24 cellular contexts compared by ENCODE assay signal in the genomic region with DNA sequence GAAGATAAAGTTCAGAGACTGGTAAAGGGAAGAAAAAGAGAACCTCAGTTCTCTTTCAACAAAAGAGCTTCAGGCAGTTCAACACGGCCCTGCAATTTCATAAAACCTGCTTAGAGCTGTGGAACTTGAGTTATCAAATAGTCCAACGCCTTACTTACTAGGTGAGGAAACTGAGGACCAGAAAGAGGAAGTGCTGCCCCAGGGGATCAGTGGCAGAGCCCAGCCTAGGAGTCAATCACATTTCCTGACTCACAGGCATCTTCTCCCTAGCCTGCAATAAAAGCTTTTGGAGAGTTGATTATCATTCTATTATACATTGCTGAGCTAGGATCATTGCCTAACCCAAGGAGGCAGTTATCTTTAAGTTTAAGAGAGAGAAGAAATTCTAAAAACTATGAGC.
DNase-seq lines count a peak whose midpoint lies in the region; ATAC-seq, FAIRE-seq and TF ChIP-seq lines count a peak whose summit lies in the region.
"Had no signal": no experiment of that assay in that cellular context is flagged by ENCODE, and none has a peak within 500 bp of the region (broad histone marks: within the 10 kb centered on the region; RNA-seq: fewer than 3 reads in every experiment).

No MANE protein-coding gene starts in this region.

- no peak overlapping the region for H3K27ac Mint-ChIP-seq in activated CD4-positive, alpha-beta T cell treated with anti-CD3 and anti-CD28 coated beads, Interleukin-2, amount 10 ng/mL, durations not matched to agents 24 days and 14 days
- no peak overlapping the region for H3K27ac Mint-ChIP-seq in activated CD4-positive, alpha-beta T cell treated with anti-CD3 and anti-CD28 coated beads, Interleukin-2, amount 10 ng/mL, durations not matched to agents 7 days and 5 days
- H3K27ac Mint-ChIP-seq: CD4-positive, CD25-positive, alpha-beta regulatory T cell; CD8-positive, alpha-beta memory T cell; IgD-negative memory B cell had no signal

- H3K9ac ChIP-seq in GM12878 (ENCODE audit: control insufficient read depth, insufficient read depth, low read length) (no peak overlapping the region), mesenchymal stem cell (ENCODE audit: low read length) (peak overlapping the region; percentile 20)

- H2AFZ ChIP-seq in GM12878 (ENCODE audit: control insufficient read depth, low read depth, low read length) (no peak overlapping the region), mesenchymal stem cell (ENCODE audit: low read depth, low read length) (no peak overlapping the region)

- BruUV-seq in GM12878 (replicated peaks; lab: Mats Ljungman, UMichigan) = no TSS peak

- no peaks in the 10 kb centered on the region for H3K4me1 ChIP-seq in GM12878 (ENCODE audit: control insufficient read depth, insufficient read depth, low read length)
- no peaks in the 10 kb centered on the region for H3K4me1 ChIP-seq in mesenchymal stem cell (ENCODE audit: control insufficient read depth, insufficient read depth, low read depth, low read length)

- TF ChIP-seq CTCF in NB4 (IDR thresholded peaks at IDR 0.05; ENCODE audit: low read depth, low read length) (no peak), GM12878 (IDR thresholded peaks at IDR 0.05 in 2 of 3, conservative IDR thresholded peaks at IDR 0.05 in 1 of 3; ENCODE audit: control insufficient read depth in 2 of 3, extremely low read depth in 1 of 3, insufficient read depth in 1 of 3, low read depth in 3 of 3, low read length in 3 of 3) (no peak), lower leg skin (IDR thresholded peaks at IDR 0.05) (no peak)

- H3K14ac ChIP-seq in mesenchymal stem cell (ENCODE audit: low read length in 2 of 2) = no peak overlapping the region

- H3K27ac ChIP-seq in GM12878 (ENCODE audit: control insufficient read depth, insufficient read depth) (no peak overlapping the region), mesenchymal stem cell (ENCODE audit: low read length, poor library complexity, severe bottlenecking) (no peak overlapping the region)

- no peak overlapping the region for H2BK15ac ChIP-seq in mesenchymal stem cell (ENCODE audit: low read depth, poor library complexity, severe bottlenecking)

- CTCF ChIA-PET in activated CD4-positive, alpha-beta T cell treated with anti-CD3 and anti-CD28 coated beads, Interleukin-2, amount 10 ng/mL, durations not matched to agents 7 days and 5 days (lab: Charles Lee) = interaction anchor here (1.0 kb wide), 1 partner anchor 23 kb away, joined by 3 read pairs; no protein-coding TSS in a partner anchor
- CTCF ChIA-PET in GM12878 (lab: Yijun Ruan, JAX) = interaction anchor here (0.9 to 8.0 kb wide), 7 partner anchors 8 to 127 kb away, joined by 3 to 60 read pairs (median 4); no protein-coding TSS in a partner anchor

- FAIRE-seq in GM12878 (lab: Jason Lieb, UNC) = no peak
- FAIRE-seq: GM12892, GM18507, HepG2 had no signal

- TF ChIP-seq POLR2A in NB4 (IDR thresholded peaks at IDR 0.05; ENCODE audit: extremely low read depth, insufficient read length) (no peak), GM12878 (IDR thresholded peaks at IDR 0.05; ENCODE audit: low read depth, low read length) (no peak), lower leg skin (IDR thresholded peaks at IDR 0.05) (no peak)

- intact Hi-C loops in activated CD4-positive, alpha-beta T cell treated with anti-CD3 and anti-CD28 coated beads, Interleukin-2, amount 10 ng/mL, durations not matched to agents 24 days and 14 days (cut with micrococcal nuclease) = no loop called here
- intact Hi-C loops in GM12878 (cut with micrococcal nuclease; ENCODE audit: unreplicated experiment) (loop anchor here (5.0 to 10.0 kb wide), 2 partner anchors 66 to 129 kb away; no protein-coding TSS in a partner anchor), lower leg skin (cut with DNase I; ENCODE audit: low total_unique reads) (no loop called here)

- TF ChIP-seq EP300 in GM12878 (IDR thresholded peaks at IDR 0.05; ENCODE audit: borderline replicate concordance in 1 of 2, control insufficient read depth in 1 of 2, low read depth in 2 of 2, low read length in 2 of 2) = no peak

- SMC1A ChIA-PET in GM12878 (lab: Charles Lee; ENCODE audit: uncharacterized antibody, unreplicated experiment) = interaction anchor here (0.9 to 4.2 kb wide), 11 partner anchors 8 to 467 kb away, joined by 3 to 25 read pairs (median 3); no protein-coding TSS in a partner anchor

- in situ Hi-C loops in GM12878 (cut with MboI) = no loop called here

- H3K4me2 ChIP-seq in GM12878 (ENCODE audit: control insufficient read depth, insufficient read depth) (no peak overlapping the region), mesenchymal stem cell (ENCODE audit: low read length, poor library complexity, severe bottlenecking) (no peak overlapping the region)

- no peak overlapping the region for H3K4ac ChIP-seq in mesenchymal stem cell (ENCODE audit: low read depth in 1 of 2, low read length in 2 of 2)

- peaks cover 2% of the 10 kb centered on the region for H3K27me3 Mint-ChIP-seq in activated CD4-positive, alpha-beta T cell treated with anti-CD3 and anti-CD28 coated beads, Interleukin-2, amount 10 ng/mL, durations not matched to agents 24 days and 14 days
- H3K27me3 Mint-ChIP-seq in activated CD4-positive, alpha-beta T cell treated with anti-CD3 and anti-CD28 coated beads, Interleukin-2, amount 10 ng/mL, durations not matched to agents 7 days and 5 days = no peaks in the 10 kb centered on the region

- H4K20me1 ChIP-seq in GM12878 (ENCODE audit: control insufficient read depth, insufficient read depth) = no peaks in the 10 kb centered on the region

- no peak overlapping the region for H2BK5ac ChIP-seq in mesenchymal stem cell (ENCODE audit: low read depth, low read length, poor library complexity, severe bottlenecking)

- no peak overlapping the region for H2BK12ac ChIP-seq in mesenchymal stem cell (ENCODE audit: low read length in 2 of 2)

- peak; percentile 12 for DNase-seq in activated CD4-positive, alpha-beta T cell treated with anti-CD3 and anti-CD28 coated beads, Interleukin-2, amount 10 ng/mL, durations not matched to agents 24 days and 14 days
- DNase-seq in activated CD4-positive, alpha-beta T cell treated with anti-CD3 and anti-CD28 coated beads, Interleukin-2, amount 10 ng/mL, durations not matched to agents 7 days and 5 days = no peak
- peak; percentile 30 for DNase-seq in NB4 (ENCODE audit: low read depth)
- no peak for DNase-seq in GM12878 (ENCODE audit: low read depth, low spot score)
- no peak for DNase-seq in mesenchymal stem cell
- no peak for DNase-seq in lower leg skin (ENCODE audit: low spot score in 2 of 2)
- DNase-seq in occipital lobe (lab: John Stamatoyannopoulos, UW) = no peak
- DNase-seq in activated CD4-positive, alpha-beta T cell treated with anti-CD3 and anti-CD28 coated beads, Interleukin-2, amount 50 U/mL, for 4 hours = no peak
- DNase-seq: 8988T; C1 segment of cervical spinal cord; CD4-positive, CD25-positive, alpha-beta regulatory T cell; CD8-positive, alpha-beta memory T cell; COR-L47; DMS 273 treated with DMSO at 0.1 percent for 48 hours; DMS53; DND-41; EL; GOT3; H7 had no signal

- POLR2A ChIA-PET in activated CD4-positive, alpha-beta T cell treated with anti-CD3 and anti-CD28 coated beads, Interleukin-2, amount 10 ng/mL, durations not matched to agents 7 days and 5 days (lab: Charles Lee) = no interaction called here
- POLR2A ChIA-PET in GM12878 (lab: Charles Lee) = no interaction called here

- H3K4me3 ChIP-seq in NB4 (ENCODE audit: low read depth, low read length) (no peak overlapping the region), GM12878 (no peak overlapping the region), mesenchymal stem cell (ENCODE audit: insufficient read depth in 1 of 2, low read depth in 1 of 2, low read length in 2 of 2) (no peak overlapping the region), lower leg skin (ENCODE audit: low read depth, poor library complexity, severe bottlenecking) (no peak overlapping the region)

- H2AK5ac ChIP-seq in mesenchymal stem cell (ENCODE audit: low read length, severe bottlenecking) = no peak overlapping the region

- RAD21 ChIA-PET in GM12878 (lab: Charles Lee; ENCODE audit: unreplicated experiment) = no interaction called here

- no peaks in the 10 kb centered on the region for H3K36me3 Mint-ChIP-seq in activated CD4-positive, alpha-beta T cell treated with anti-CD3 and anti-CD28 coated beads, Interleukin-2, amount 10 ng/mL, durations not matched to agents 24 days and 14 days (ENCODE audit: low read depth)
- H3K36me3 Mint-ChIP-seq in activated CD4-positive, alpha-beta T cell treated with anti-CD3 and anti-CD28 coated beads, Interleukin-2, amount 10 ng/mL, durations not matched to agents 7 days and 5 days (ENCODE audit: low read depth) = no peaks in the 10 kb centered on the region
- H3K36me3 Mint-ChIP-seq: CD4-positive, CD25-positive, alpha-beta regulatory T cell; CD8-positive, alpha-beta memory T cell; IgD-negative memory B cell had no signal

- no peaks in the 10 kb centered on the region for H3K9me3 Mint-ChIP-seq in activated CD4-positive, alpha-beta T cell treated with anti-CD3 and anti-CD28 coated beads, Interleukin-2, amount 10 ng/mL, durations not matched to agents 24 days and 14 days
- H3K9me3 Mint-ChIP-seq in activated CD4-positive, alpha-beta T cell treated with anti-CD3 and anti-CD28 coated beads, Interleukin-2, amount 10 ng/mL, durations not matched to agents 7 days and 5 days = no peaks in the 10 kb centered on the region
- H3K9me3 Mint-ChIP-seq: CD4-positive, CD25-positive, alpha-beta regulatory T cell; CD8-positive, alpha-beta memory T cell; IgD-negative memory B cell had no signal

- no peak for TF ChIP-seq RAD21 in GM12878 (IDR thresholded peaks at IDR 0.05; ENCODE audit: insufficient read depth, low read depth, low read length)

- H3K23ac ChIP-seq in mesenchymal stem cell (ENCODE audit: low read length in 2 of 2) = no peak overlapping the region

- no peaks in the 10 kb centered on the region for H3K79me1 ChIP-seq in mesenchymal stem cell (replicated peaks; ENCODE audit: low read length, poor library complexity, severe bottlenecking)

- H3K36me3 ChIP-seq in GM12878 (ENCODE audit: control insufficient read depth in 2 of 2, insufficient read depth in 2 of 2, low read length in 1 of 2) = no peaks in the 10 kb centered on the region
- no peaks in the 10 kb centered on the region for H3K36me3 ChIP-seq in mesenchymal stem cell (ENCODE audit: control insufficient read depth in 1 of 2, insufficient read depth in 2 of 2, low read depth in 1 of 2, low read length in 2 of 2)

- no peaks in the 10 kb centered on the region for H3K4me1 Mint-ChIP-seq in activated CD4-positive, alpha-beta T cell treated with anti-CD3 and anti-CD28 coated beads, Interleukin-2, amount 10 ng/mL, durations not matched to agents 24 days and 14 days
- no peaks in the 10 kb centered on the region for H3K4me1 Mint-ChIP-seq in activated CD4-positive, alpha-beta T cell treated with anti-CD3 and anti-CD28 coated beads, Interleukin-2, amount 10 ng/mL, durations not matched to agents 7 days and 5 days
- H3K4me1 Mint-ChIP-seq: CD4-positive, CD25-positive, alpha-beta regulatory T cell; CD8-positive, alpha-beta memory T cell had no signal

- H3K4me3 Mint-ChIP-seq in activated CD4-positive, alpha-beta T cell treated with anti-CD3 and anti-CD28 coated beads, Interleukin-2, amount 10 ng/mL, durations not matched to agents 24 days and 14 days = no peak overlapping the region
- H3K4me3 Mint-ChIP-seq in activated CD4-positive, alpha-beta T cell treated with anti-CD3 and anti-CD28 coated beads, Interleukin-2, amount 10 ng/mL, durations not matched to agents 7 days and 5 days = no peak overlapping the region
- H3K4me3 Mint-ChIP-seq: CD4-positive, CD25-positive, alpha-beta regulatory T cell; CD8-positive, alpha-beta memory T cell; IgD-negative memory B cell had no signal

- H3K18ac ChIP-seq in mesenchymal stem cell (ENCODE audit: low read depth in 1 of 2, low read length in 2 of 2) = no peak overlapping the region

- H3K27me3 ChIP-seq in GM12878 (replicated peaks in 1 of 2; ENCODE audit: control insufficient read depth in 2 of 2, insufficient read depth in 2 of 2, low read length in 1 of 2) = no peaks in the 10 kb centered on the region; a peak in 2 of 4 replicates
- H3K27me3 ChIP-seq in mesenchymal stem cell (ENCODE audit: control insufficient read depth in 1 of 2, insufficient read depth in 1 of 2, low read length in 2 of 2) = no peaks in the 10 kb centered on the region

- no peak overlapping the region for H4K8ac ChIP-seq in mesenchymal stem cell (ENCODE audit: low read length)

- WGBS in GM12878 (ENCODE audit: insufficient coverage, insufficient replicate concordance, low lambda C conversion rate, missing lambda C conversion rate) = 0% methylated on average over 2 of the region's 2 CpGs
- 92% methylated on average over 2 of the region's 2 CpGs for WGBS in mesenchymal stem cell
- WGBS in lower leg skin, 2 donors = 64 to 70% methylated on average over 2 of the region's 2 CpGs

- H3K9me3 ChIP-seq in GM12878 (replicated peaks; ENCODE audit: control insufficient read depth, insufficient read depth, low read length) = no peaks in the 10 kb centered on the region
- no peaks in the 10 kb centered on the region for H3K9me3 ChIP-seq in mesenchymal stem cell (ENCODE audit: control insufficient read depth, low read length)

- ATAC-seq in GM12878 = no peak
- ATAC-seq: HCT116, HepG2 had no signal

- no peak overlapping the region for H4K91ac ChIP-seq in mesenchymal stem cell (ENCODE audit: low read length)

- H2BK120ac ChIP-seq in mesenchymal stem cell (ENCODE audit: low read depth, low read length) = no peak overlapping the region

- no peaks in the 10 kb centered on the region for H3K79me2 ChIP-seq in GM12878 (ENCODE audit: control insufficient read depth, insufficient read depth, low read length)

Comparison
In these comparisons a context has a peak if more than half of its experiments do, and no peak if none do; other contexts are left out.
1. DNase-seq: peak in activated CD4-positive, alpha-beta T cell treated with anti-CD3 and anti-CD28 coated beads, Interleukin-2, amount 10 ng/mL, durations not matched to agents 24 days and 14 days (single experiment) and NB4 (single experiment); none in activated CD4-positive, alpha-beta T cell treated with anti-CD3 and anti-CD28 coated beads, Interleukin-2, amount 10 ng/mL, durations not matched to agents 7 days and 5 days (single experiment), GM12878 (single experiment), mesenchymal stem cell (single experiment), lower leg skin (0 of 2), occipital lobe (single experiment) and activated CD4-positive, alpha-beta T cell treated with anti-CD3 and anti-CD28 coated beads, Interleukin-2, amount 50 U/mL, for 4 hours (0 of 2).